In the genomic region with DNA sequence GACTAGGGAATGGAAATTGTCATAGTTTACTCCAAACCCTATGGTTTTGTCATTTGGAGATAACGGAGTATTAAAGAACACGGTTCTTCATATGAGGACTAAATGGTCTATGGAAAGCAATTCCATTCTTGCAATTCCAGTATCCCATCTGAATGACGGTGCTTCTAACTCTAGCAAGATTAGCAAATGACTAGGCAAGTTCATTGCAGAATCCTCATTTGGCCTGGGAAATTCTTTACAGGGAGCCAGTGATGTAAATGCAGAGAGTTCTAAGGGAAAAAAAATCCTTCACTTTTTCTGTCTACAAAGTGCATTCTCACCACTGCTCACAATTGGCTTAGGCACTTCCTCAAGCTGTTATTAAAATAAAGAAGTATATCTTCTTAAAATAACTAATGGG, we compare ENCODE assay signal across 23 cellular contexts.
"Had no signal": no experiment of that assay in that cellular context is flagged by ENCODE, and none has a peak within 500 bp of the region (broad histone marks: within the 10 kb centered on the region; RNA-seq: fewer than 3 reads in every experiment).

No MANE protein-coding gene starts in this region.

- H3K27me3 ChIP-seq: adrenal gland, ascending aorta, cardiac muscle cell, colonic mucosa, dorsolateral prefrontal cortex, gastrocnemius medialis, ovary, right lobe of liver, vagina had no signal

- ATAC-seq: activated T-cell treated with anti-CD3 and anti-CD28 coated beads, Interleukin-2, amount 50 U/mL, for 72 hours; effector memory CD8-positive, alpha-beta T cell; gastrocnemius medialis; right lobe of liver had no signal

- H3K27ac ChIP-seq: adrenal gland, ascending aorta, cardiac muscle cell, colonic mucosa, dorsolateral prefrontal cortex, gastrocnemius medialis, ovary, right lobe of liver, vagina had no signal

- DNase-seq: activated CD4-positive, alpha-beta T cell treated with anti-CD3 and anti-CD28 coated beads for 4 hours; activated CD4-positive, alpha-beta T cell treated with anti-CD3 and anti-CD28 coated beads, Interleukin-2, amount 50 U/mL, for 4 hours; activated effector memory CD4-positive, alpha-beta T cell treated with Interleukin-2 at 50 U/mL for 16 hours; activated naive CD4-positive, alpha-beta T cell treated with Interleukin-2 at 50 U/mL for 16 hours; activated T-cell treated with anti-CD3 and anti-CD28 coated beads for 4 hours; activated T-cell treated with anti-CD3 and anti-CD28 coated beads, Interleukin-2, amount 50 U/mL, for 72 hours; adrenal gland; cerebellar nuclear complex; colonic mucosa; dorsolateral prefrontal cortex; effector memory CD8-positive, alpha-beta T cell; erythroblast; gastrocnemius medialis; glutamatergic neuron; kidney; naive B cell; ovary; right lobe of liver; stimulated activated CD4-positive, alpha-beta T cell treated with anti-CD3 and anti-CD28 coated beads, Interleukin-2, amount 100 ng/mL, for 48 hours; substantia nigra had no signal

- H3K4me3 ChIP-seq: adrenal gland, ascending aorta, cardiac muscle cell, colonic mucosa, dorsolateral prefrontal cortex, gastrocnemius medialis, ovary, right lobe of liver, vagina had no signal

- H3K36me3 ChIP-seq: adrenal gland, ascending aorta, cardiac muscle cell, colonic mucosa, gastrocnemius medialis, ovary, right lobe of liver, vagina had no signal

- H3K9me3 ChIP-seq: adrenal gland, ascending aorta, colonic mucosa, gastrocnemius medialis, ovary, right lobe of liver, vagina had no signal

- H3K4me1 ChIP-seq: adrenal gland, ascending aorta, right lobe of liver, vagina had no signal
